ENCODE assay signal across 17 cellular contexts in the genomic region with DNA sequence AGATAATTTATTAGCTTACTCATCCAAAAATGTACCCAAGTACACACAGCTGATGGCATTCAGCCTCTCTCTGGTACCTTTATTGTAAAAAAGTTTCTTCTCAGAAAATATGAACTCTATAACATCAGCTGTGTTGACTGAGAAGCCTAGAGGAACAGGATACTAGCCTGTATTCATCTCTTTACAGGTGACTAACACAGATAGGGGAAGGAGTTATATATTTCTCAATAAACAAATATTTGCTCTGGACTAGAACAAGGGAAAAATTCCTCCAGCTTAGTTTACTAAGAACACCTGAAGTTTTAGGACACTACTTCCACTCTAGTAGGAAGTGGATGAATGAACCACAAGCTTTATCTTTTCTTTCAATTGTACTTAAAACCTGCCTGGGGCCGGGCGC.
DNase-seq lines count a peak whose midpoint lies in the region; ATAC-seq, FAIRE-seq and TF ChIP-seq lines count a peak whose summit lies in the region.
"Had no signal": no experiment of that assay in that cellular context is flagged by ENCODE, and none has a peak within 500 bp of the region (broad histone marks: within the 10 kb centered on the region; RNA-seq: fewer than 3 reads in every experiment).

No MANE protein-coding gene starts in this region.

- POLR2A ChIA-PET in Caco-2 (lab: Charles Lee): no interaction called here

- intact Hi-C loops in Caco-2 (cut with micrococcal nuclease; ENCODE audit: unreplicated experiment): loop anchor here (1.0 to 2.0 kb wide), 2 partner anchors 67 to 73 kb away; a partner anchor contains a TSS
- intact Hi-C loops in upper lobe of right lung (cut with DNase I): no loop called here

- no peak overlapping the region for H3K9ac ChIP-seq in Karpas-422 (ENCODE audit: low read length)

- H3K4me3 Mint-ChIP-seq in Caco-2 (ENCODE audit: unreplicated experiment): peak overlapping the region; percentile 44

- H3K9me3 ChIP-seq in Caco-2: peaks cover 17% of the 10 kb centered on the region
- H3K9me3 ChIP-seq in Karpas-422 (ENCODE audit: low read length): peaks cover 12% of the 10 kb centered on the region
- peaks cover 25% of the 10 kb centered on the region for H3K9me3 ChIP-seq in upper lobe of right lung
- H3K9me3 ChIP-seq: HAP-1 had no signal

- H3K27me3 Mint-ChIP-seq in Caco-2 (ENCODE audit: insufficient read depth, unreplicated experiment): no peaks in the 10 kb centered on the region

- TF ChIP-seq CTCF in Caco-2 (IDR thresholded peaks at IDR 0.05; ENCODE audit: insufficient read depth in 1 of 2, low read depth in 1 of 2, low read length in 1 of 2, severe bottlenecking in 1 of 2, unreplicated experiment in 1 of 2) (no peak), bronchial epithelial cell (IDR thresholded peaks at IDR 0.05; ENCODE audit: insufficient read depth, low read length, severe bottlenecking) (no peak), upper lobe of right lung (IDR thresholded peaks at IDR 0.05) (no peak)

- H3K27me3 ChIP-seq in Caco-2 (replicated peaks; ENCODE audit: control insufficient read depth, insufficient read depth, low read length) (no peaks in the 10 kb centered on the region), Karpas-422 (ENCODE audit: low read length) (no peaks in the 10 kb centered on the region), bronchial epithelial cell (ENCODE audit: control insufficient read depth, insufficient read depth, low read length) (no peaks in the 10 kb centered on the region), upper lobe of right lung (no peaks in the 10 kb centered on the region)

- FAIRE-seq in bronchial epithelial cell (lab: Jason Lieb, UNC): no peak
- FAIRE-seq: A549, G401.6, GM12891, H1 had no signal

- 0 out of 2 replicates have a peak, but pooled peaks cover 10% of the 10 kb centered on the region for H3K4me1 ChIP-seq in Caco-2
- H3K4me1 ChIP-seq in Karpas-422 (ENCODE audit: low read length): no peaks in the 10 kb centered on the region
- no peaks in the 10 kb centered on the region for H3K4me1 ChIP-seq in upper lobe of right lung
- H3K4me1 ChIP-seq: A549, HAP-1 had no signal

- peak overlapping the region; percentile 55 for H3K27ac Mint-ChIP-seq in Caco-2 (ENCODE audit: unreplicated experiment)

- no peak overlapping the region for H3K27ac ChIP-seq in Karpas-422 (ENCODE audit: low read length)
- no peak overlapping the region for H3K27ac ChIP-seq in upper lobe of right lung
- H3K27ac ChIP-seq: A549 had no signal

- no TSS peak for BruUV-seq in Caco-2 (replicated peaks; lab: Mats Ljungman, UMichigan)

- H2AFZ ChIP-seq in Karpas-422 (ENCODE audit: low read length): no peak overlapping the region

- H3K4me2 ChIP-seq in Karpas-422 (ENCODE audit: low read depth, low read length, poor library complexity, severe bottlenecking): no peak overlapping the region
- H3K4me2 ChIP-seq: A549 had no signal

- peaks cover 7% of the 10 kb centered on the region for H3K4me1 Mint-ChIP-seq in Caco-2 (ENCODE audit: low read depth, unreplicated experiment)

- no peaks in the 10 kb centered on the region for H3K9me2 ChIP-seq in Karpas-422 (replicated peaks; ENCODE audit: insufficient read depth, low read length)

- H3K79me2 ChIP-seq in Karpas-422 (ENCODE audit: low read length): no peaks in the 10 kb centered on the region

- CTCF ChIA-PET in Caco-2 (lab: Charles Lee): no interaction called here

- peaks cover 18% of the 10 kb centered on the region for H3K9me3 Mint-ChIP-seq in Caco-2 (ENCODE audit: unreplicated experiment)

- no peak overlapping the region for H3K4me3 ChIP-seq in Caco-2 (ENCODE audit: low read depth, low read length)
- no peak overlapping the region for H3K4me3 ChIP-seq in Karpas-422 (ENCODE audit: low read length)
- no peak overlapping the region for H3K4me3 ChIP-seq in bronchial epithelial cell (ENCODE audit: low read depth, low read length)
- no peak overlapping the region for H3K4me3 ChIP-seq in upper lobe of right lung
- H3K4me3 ChIP-seq: A549, HAP-1 had no signal

- ATAC-seq in GM21390 (IDR thresholded peaks at IDR 0.05; ENCODE audit: unreplicated experiment) (no peak), upper lobe of right lung (no peak)
- ATAC-seq: A549 had no signal

- peaks cover 5% of the 10 kb centered on the region for H3K36me3 Mint-ChIP-seq in Caco-2 (ENCODE audit: insufficient read depth, unreplicated experiment)

- peak in 1 of 2 experiments; percentile 53 for DNase-seq in Caco-2
- peak; percentile 15 for DNase-seq in Karpas-422
- DNase-seq in bronchial epithelial cell (ENCODE audit: low read depth): peak; percentile 15
- DNase-seq in stimulated activated CD4-positive, alpha-beta T cell treated with anti-CD3 and anti-CD28 coated beads, Interleukin-12 subunit alpha, Interleukin-12 subunit beta, amount 100 ng/mL, for 4 hours: no peak
- DNase-seq in AML-193 (lab: John Stamatoyannopoulos, UW): no peak
- DNase-seq in upper lobe of right lung: no peak
- DNase-seq: Calu3, DMS 273 treated with DMSO at 0.1 percent for 48 hours, DMS79 treated with DMSO at 0.1 percent for 48 hours, EL, KBM-7 had no signal

- H3K36me3 ChIP-seq in Caco-2 (ENCODE audit: control insufficient read depth, insufficient read depth, low read length): no peaks in the 10 kb centered on the region
- no peaks in the 10 kb centered on the region for H3K36me3 ChIP-seq in Karpas-422 (ENCODE audit: insufficient read depth, low read length)
- H3K36me3 ChIP-seq in bronchial epithelial cell (ENCODE audit: control insufficient read depth, insufficient read depth, low read length): no peaks in the 10 kb centered on the region
- no peaks in the 10 kb centered on the region for H3K36me3 ChIP-seq in upper lobe of right lung
- H3K36me3 ChIP-seq: HAP-1 had no signal

- no peaks in the 10 kb centered on the region for H4K20me1 ChIP-seq in Karpas-422 (ENCODE audit: insufficient read depth, low read depth, low read length)

Comparison
In these comparisons a context has a peak if more than half of its experiments do, and no peak if none do; other contexts are left out.
1. DNase-seq: peak in Karpas-422 (single experiment) and bronchial epithelial cell (single experiment); none in stimulated activated CD4-positive, alpha-beta T cell treated with anti-CD3 and anti-CD28 coated beads, Interleukin-12 subunit alpha, Interleukin-12 subunit beta, amount 100 ng/mL, for 4 hours (single experiment), AML-193 (0 of 2) and upper lobe of right lung (single experiment).